In genomic region chr1:55604194-55604593, GRCh38 we compare ENCODE assay signal across 19 cellular contexts.
"Had no signal": no experiment of that assay in that cellular context is flagged by ENCODE, and none has a peak within 500 bp of the region (broad histone marks: within the 10 kb centered on the region; RNA-seq: fewer than 3 reads in every experiment).

No MANE protein-coding gene starts in this region.

- H3K27ac Mint-ChIP-seq: activated CD4-positive, alpha-beta memory T cell treated with anti-CD3 and anti-CD28 coated beads for 36 hours; activated naive CD8-positive, alpha-beta T cell treated with anti-CD3 and anti-CD28 coated beads, Interleukin-2, amount 10 ng/mL, durations not matched to agents 7 days and 5 days; dendritic cell treated with granulocyte-macrophage colony-stimulating factor and Interleukin-4, amounts not matched to agents 40 ng/mL and 50 ng/mL, for 4 days; stimulated activated naive B cell treated with anti-CD40 and anti-IgM and Interleukin-4, amounts not matched to agents 10 μg/mL and 1 μg/mL and 100 μg/mL, for 72 hours; T-helper 1 cell treated with Interleukin-12 subunit alpha and Interleukin-12 subunit beta and Interleukin-4 antibody, amounts not matched to agents 30 μg/mL and 1 μg/mL, for 36 hours had no signal

- ATAC-seq: mucosa of descending colon; stimulated activated naive B cell treated with anti-CD40 and anti-IgM and Interleukin-4, amounts not matched to agents 10 μg/mL and 1 μg/mL and 100 μg/mL, for 72 hours had no signal

- H3K27me3 ChIP-seq: cardiac muscle cell had no signal

- H3K36me3 ChIP-seq: cardiac muscle cell had no signal

- H3K36me3 Mint-ChIP-seq: activated CD4-positive, alpha-beta memory T cell treated with anti-CD3 and anti-CD28 coated beads for 36 hours; activated naive CD8-positive, alpha-beta T cell treated with anti-CD3 and anti-CD28 coated beads, Interleukin-2, amount 10 ng/mL, durations not matched to agents 7 days and 5 days; stimulated activated naive B cell treated with anti-CD40 and anti-IgM and Interleukin-4, amounts not matched to agents 10 μg/mL and 1 μg/mL and 100 μg/mL, for 72 hours had no signal

- H3K27ac ChIP-seq: cardiac muscle cell had no signal

- H3K4me3 Mint-ChIP-seq: activated CD4-positive, alpha-beta memory T cell treated with anti-CD3 and anti-CD28 coated beads for 36 hours; activated naive CD8-positive, alpha-beta T cell treated with anti-CD3 and anti-CD28 coated beads, Interleukin-2, amount 10 ng/mL, durations not matched to agents 7 days and 5 days; dendritic cell treated with granulocyte-macrophage colony-stimulating factor and Interleukin-4, amounts not matched to agents 40 ng/mL and 50 ng/mL, for 4 days; stimulated activated naive B cell treated with anti-CD40 and anti-IgM and Interleukin-4, amounts not matched to agents 10 μg/mL and 1 μg/mL and 100 μg/mL, for 72 hours; T-helper 1 cell treated with Interleukin-12 subunit alpha and Interleukin-12 subunit beta and Interleukin-4 antibody, amounts not matched to agents 30 μg/mL and 1 μg/mL, for 36 hours had no signal

- DNase-seq: activated CD4-positive, alpha-beta memory T cell treated with anti-CD3 and anti-CD28 coated beads for 36 hours; activated CD4-positive, alpha-beta T cell treated with anti-CD3 and anti-CD28 coated beads for 48 hours; activated CD4-positive, CD25-positive, alpha-beta regulatory T cell; activated naive CD4-positive, alpha-beta T cell treated with Interleukin-2 at 50 U/mL for 16 hours; activated naive CD8-positive, alpha-beta T cell treated with anti-CD3 and anti-CD28 coated beads, Interleukin-2, amount 10 ng/mL, durations not matched to agents 7 days and 5 days; activated T-cell treated with anti-CD3 and anti-CD28 coated beads, Interleukin-2, amount 50 U/mL, for 48 hours; amygdala; effector CD4-positive, alpha-beta T cell; mesendoderm; mucosa of descending colon; nucleus accumbens; posterior cingulate gyrus; stimulated activated CD4-positive, alpha-beta T cell treated with anti-CD3 and anti-CD28 coated beads, Interleukin-2, amount 100 ng/mL, for 48 hours; stimulated activated CD8-positive, alpha-beta memory T cell treated with anti-CD3 and anti-CD28 coated beads, Interleukin-4, amount 100 ng/mL, for 48 hours; stimulated activated naive B cell treated with anti-CD40 and anti-IgM and Interleukin-4, amounts not matched to agents 10 μg/mL and 1 μg/mL and 100 μg/mL, for 72 hours; T1000 had no signal

- H3K4me1 Mint-ChIP-seq: activated naive CD8-positive, alpha-beta T cell treated with anti-CD3 and anti-CD28 coated beads, Interleukin-2, amount 10 ng/mL, durations not matched to agents 7 days and 5 days had no signal

- H3K4me3 ChIP-seq: cardiac muscle cell, mucosa of descending colon had no signal

- H3K27me3 Mint-ChIP-seq: dendritic cell treated with granulocyte-macrophage colony-stimulating factor and Interleukin-4, amounts not matched to agents 40 ng/mL and 50 ng/mL, for 4 days had no signal
